In the genomic region with DNA sequence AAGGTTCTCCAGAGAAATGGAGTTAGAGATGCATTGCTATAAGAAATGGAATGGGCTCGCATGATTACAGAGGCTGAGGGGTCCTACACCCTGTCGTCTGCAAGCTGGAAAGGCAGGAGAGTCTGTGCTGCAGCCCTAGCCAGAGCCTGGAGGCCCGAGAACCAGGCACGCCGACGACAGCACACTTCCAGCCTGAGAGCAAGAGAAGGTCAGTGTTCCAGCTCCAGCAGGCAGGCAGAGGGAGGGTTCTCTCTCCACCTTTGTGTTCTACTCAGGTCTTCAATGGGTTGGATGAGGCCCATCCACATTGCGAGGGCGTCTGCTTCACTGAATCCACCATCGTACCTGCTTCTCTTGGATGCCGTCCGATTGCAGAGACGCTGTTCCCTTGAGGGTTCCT, we compare ENCODE assay signal across 19 cellular contexts.
"Had no signal": no experiment of that assay in that cellular context is flagged by ENCODE, and none has a peak within 500 bp of the region (broad histone marks: within the 10 kb centered on the region; RNA-seq: fewer than 3 reads in every experiment).

No MANE protein-coding gene starts in this region.

- H3K36me3 ChIP-seq: esophagus muscularis mucosa, gastrocnemius medialis, right lobe of liver, stomach, thoracic aorta, transverse colon had no signal

- H3K4me1 ChIP-seq: gastrocnemius medialis, parathyroid adenoma, psoas muscle, right lobe of liver had no signal

- ATAC-seq: effector memory CD8-positive, alpha-beta T cell; gastrocnemius medialis; left colon; psoas muscle; right lobe of liver had no signal

- H3K4me3 ChIP-seq: esophagus muscularis mucosa, gastrocnemius medialis, psoas muscle, right lobe of liver, stomach, thoracic aorta, transverse colon had no signal

- H3K27me3 ChIP-seq: right lobe of liver had no signal

- H3K9ac ChIP-seq: parathyroid adenoma had no signal

- DNase-seq: effector memory CD8-positive, alpha-beta T cell; gastrocnemius medialis; immature natural killer cell; retina; stimulated activated CD4-positive, alpha-beta T cell treated with anti-CD3 and anti-CD28 coated beads, Interleukin-2, amount 100 ng/mL, for 24 hours; stimulated activated CD4-positive, alpha-beta T cell treated with anti-CD3 and anti-CD28 coated beads, Interleukin-4, amount 100 ng/mL, for 4 hours; stimulated activated naive CD4-positive, alpha-beta T cell; stomach; substantia nigra; transverse colon had no signal

- H3K9me3 ChIP-seq: gastrocnemius medialis, psoas muscle, right lobe of liver, thoracic aorta, transverse colon had no signal

- FAIRE-seq: colon, keratinocyte had no signal

- H3K27ac ChIP-seq: epithelial cell of prostate, esophagus muscularis mucosa, gastrocnemius medialis, parathyroid adenoma, psoas muscle, right lobe of liver, stomach, thoracic aorta, transverse colon had no signal
